ENCODE assay signal across 20 cellular contexts in the genomic region with DNA sequence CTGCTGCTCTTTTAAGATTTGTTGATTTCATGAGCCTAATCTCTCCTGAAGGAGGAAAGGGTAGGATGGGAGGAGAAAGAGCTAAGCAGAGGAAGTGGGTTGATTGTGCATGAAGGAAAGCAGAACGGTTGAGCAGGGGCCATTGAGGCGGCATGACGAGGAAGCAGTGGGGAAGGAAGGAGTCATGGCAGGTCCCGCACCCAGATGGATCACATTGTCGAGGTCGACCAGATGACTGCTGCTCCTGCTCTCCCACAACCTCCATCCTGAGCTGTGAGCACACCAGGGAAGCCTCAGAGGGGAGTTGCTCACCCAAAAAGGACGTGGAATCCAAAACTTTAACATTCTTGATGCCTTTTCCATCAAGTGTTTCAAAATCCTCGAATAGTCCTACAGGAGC. TPM values are rescaled to one million over a fixed set of nuclear protein-coding genes. Genes with fewer than 3 reads are reported as not detected.
DNase-seq lines count a peak whose midpoint lies in the region; ATAC-seq and TF ChIP-seq lines count a peak whose summit lies in the region.
"Had no signal": no experiment of that assay in that cellular context is flagged by ENCODE, and none has a peak within 500 bp of the region (broad histone marks: within the 10 kb centered on the region; RNA-seq: fewer than 3 reads in every experiment).

No MANE protein-coding gene starts in this region.

- in situ Hi-C loops in ACHN (cut with HindIII; ENCODE audit: low pct_ligation_motif_present, low pct_unique_long_range_greater_than_20kb, low sequenced_read_pairs) = no loop called here

- H3K36me3 ChIP-seq in left ventricle myocardium inferior (peaks cover 36% of the 10 kb centered on the region), psoas muscle (ENCODE audit: insufficient read depth in 1 of 2, low read depth in 1 of 2) (peaks cover 0 to 30% of the 10 kb centered on the region in 2 donors)

- WGBS in psoas muscle, 3 donors = 61 to 70% (median 67%) methylated on average over 8 of the region's 8 CpGs

- intact Hi-C loops in left ventricle myocardium inferior (cut with micrococcal nuclease) (no loop called here), Right ventricle myocardium inferior (cut with DNase I) (no loop called here), psoas muscle (cut with DNase I) (no loop called here)

- H3K27me3 ChIP-seq in left ventricle myocardium inferior (ENCODE audit: low read depth) (no peaks in the 10 kb centered on the region), psoas muscle (ENCODE audit: insufficient read depth in 3 of 3, low read length in 2 of 3) (no peaks in the 10 kb centered on the region)

- H3K4me3 Mint-ChIP-seq in glutamatergic neuron (ENCODE audit: unreplicated experiment) = peak overlapping the region; percentile 54
- H3K4me3 Mint-ChIP-seq: HFFc6 had no signal

- DNase-seq in left ventricle myocardium inferior = no peak
- no peak for DNase-seq in Right ventricle myocardium inferior (ENCODE audit: missing footprints)
- DNase-seq in glutamatergic neuron = peak; percentile 4
- no peak for DNase-seq in psoas muscle
- DNase-seq in NCI-H1105 treated with DMSO at 0.1 percent for 48 hours (lab: John Stamatoyannopoulos, UW) = no peak
- DNase-seq in ACHN = no peak
- no peak for DNase-seq in NCI-H187 treated with DMSO at 0.1 percent for 48 hours (lab: John Stamatoyannopoulos, UW)
- DNase-seq: DMS79 treated with DMSO at 0.1 percent for 48 hours, H7, HFFc6, KG1, NCI-H1048, NCI-H146, NCI-H2081 treated with DMSO at 0.1 percent for 48 hours, NCI-H510A, NCI-H774, SIG-M5 had no signal

- H3K9me3 ChIP-seq in left ventricle myocardium inferior (replicated peaks) (no peaks in the 10 kb centered on the region), psoas muscle (no peaks in the 10 kb centered on the region)

- H3K4me1 ChIP-seq in left ventricle myocardium inferior = peaks cover 99% of the 10 kb centered on the region
- peaks cover 15% of the 10 kb centered on the region for H3K4me1 ChIP-seq in psoas muscle

- TF ChIP-seq CTCF in left ventricle myocardium inferior (IDR thresholded peaks at IDR 0.05; ENCODE audit: borderline replicate concordance) (no peak), glutamatergic neuron (IDR thresholded peaks at IDR 0.05; ENCODE audit: partially characterized antibody, unreplicated experiment) (no peak), psoas muscle (IDR thresholded peaks at IDR 0.05) (no peak)

- no peak overlapping the region for H3K4me3 ChIP-seq in left ventricle myocardium inferior
- no peak overlapping the region for H3K4me3 ChIP-seq in psoas muscle

- no peaks in the 10 kb centered on the region for H3K36me3 Mint-ChIP-seq in glutamatergic neuron (ENCODE audit: unreplicated experiment)

- H3K4me1 Mint-ChIP-seq in glutamatergic neuron (ENCODE audit: low read depth, unreplicated experiment) = peaks cover 64% of the 10 kb centered on the region

- no peak for ATAC-seq in Right ventricle myocardium inferior
- no peak for ATAC-seq in psoas muscle
- no peak for ATAC-seq in GM21825 (IDR thresholded peaks at IDR 0.05; ENCODE audit: unreplicated experiment)
- ATAC-seq: SK-N-SH treated with all-trans-retinoic acid at 6 μM for 48 hours had no signal

- peaks cover 18% of the 10 kb centered on the region for H3K9me3 Mint-ChIP-seq in glutamatergic neuron (ENCODE audit: unreplicated experiment)
- H3K9me3 Mint-ChIP-seq: HFFc6 had no signal

- H3K27me3 Mint-ChIP-seq in glutamatergic neuron (ENCODE audit: unreplicated experiment) = peaks cover 10% of the 10 kb centered on the region

- H3K27ac ChIP-seq in left ventricle myocardium inferior (replicated peaks) (peak overlapping the region; percentile 96), psoas muscle (peak overlapping the region; percentile 31)
- H3K27ac ChIP-seq: C4-2B had no signal

- peak overlapping the region; percentile 42 for H3K27ac Mint-ChIP-seq in glutamatergic neuron (ENCODE audit: unreplicated experiment)
- H3K27ac Mint-ChIP-seq: HFFc6 had no signal

RNA-seq across cellular contexts. Expression of gene ABTB1, which starts 42.8 kb away (rescaled TPM):
- 29.9 TPM for total RNA-seq in left ventricle myocardium inferior
- 31.7 TPM for total RNA-seq in Right ventricle myocardium inferior
- total RNA-seq in glutamatergic neuron (ENCODE audit: unreplicated experiment) = 35.0 TPM
- total RNA-seq in psoas muscle = 10 to 100 TPM; 22.8 to 34.5 (median 27.6) TPM
- 10 to 100 TPM; 29.1 to 30.3 (median 30.1) TPM for polyA plus RNA-seq in psoas muscle
